9 cellular contexts compared by ENCODE assay signal in genomic region chr1:33346921-33347649, GRCh38. TPM values are rescaled to one million over a fixed set of nuclear protein-coding genes. Genes with fewer than 3 reads are reported as not detected.
DNase-seq lines count a peak whose midpoint lies in the region; ATAC-seq, FAIRE-seq and TF ChIP-seq lines count a peak whose summit lies in the region.
"Had no signal": no experiment of that assay in that cellular context is flagged by ENCODE, and none has a peak within 500 bp of the region (broad histone marks: within the 10 kb centered on the region; RNA-seq: fewer than 3 reads in every experiment).

No MANE protein-coding gene starts in this region.

- peaks cover 7% of the 10 kb centered on the region for H3K36me3 ChIP-seq in Panc1 (ENCODE audit: control insufficient read depth, insufficient read depth, low read length)
- no peaks in the 10 kb centered on the region for H3K36me3 ChIP-seq in urinary bladder (ENCODE audit: insufficient read depth)

- H3K4me1 Mint-ChIP-seq in dendritic cell treated with granulocyte-macrophage colony-stimulating factor and Interleukin-4, amounts not matched to agents 40 ng/mL and 50 ng/mL, for 4 days (ENCODE audit: low read depth): peaks cover 49% of the 10 kb centered on the region
- peaks cover 76% of the 10 kb centered on the region for H3K4me1 Mint-ChIP-seq in mesothelial cell of epicardium

- H3K4me3 ChIP-seq in Panc1 (ENCODE audit: low read depth in 2 of 2, low read length in 2 of 2): peak overlapping the region; percentile 81 to 90
- H3K4me3 ChIP-seq in urinary bladder (ENCODE audit: low read depth, low read length): peak overlapping the region; percentile 14

- H3K36me3 Mint-ChIP-seq in dendritic cell treated with granulocyte-macrophage colony-stimulating factor and Interleukin-4, amounts not matched to agents 40 ng/mL and 50 ng/mL, for 4 days (ENCODE audit: low read depth): peaks cover 30% of the 10 kb centered on the region
- no peaks in the 10 kb centered on the region for H3K36me3 Mint-ChIP-seq in mesothelial cell of epicardium

- peak overlapping the region; percentile 41 for H3K27ac Mint-ChIP-seq in dendritic cell treated with granulocyte-macrophage colony-stimulating factor and Interleukin-4, amounts not matched to agents 40 ng/mL and 50 ng/mL, for 4 days
- H3K27ac Mint-ChIP-seq in mesothelial cell of epicardium: peak overlapping the region; percentile 81

- TF ChIP-seq POLR2A in H54 (IDR thresholded peaks at IDR 0.05; ENCODE audit: low read depth, low read length): peak; percentile 47; the same call in 1 of the 2 replicates

- BruUV-seq in Panc1 (replicated peaks; lab: Mats Ljungman, UMichigan): TSS peak; percentile 76

- FAIRE-seq in H54 (lab: Jason Lieb, UNC): peak; percentile 89

- peaks cover 62% of the 10 kb centered on the region for H3K4me1 ChIP-seq in Panc1 (ENCODE audit: control insufficient read depth, insufficient read depth, low read length)
- H3K4me1 ChIP-seq in urinary bladder (ENCODE audit: insufficient read depth): peaks cover 3% of the 10 kb centered on the region

- H3K27me3 ChIP-seq in Panc1 (ENCODE audit: control insufficient read depth, insufficient read depth, low read length): no peaks in the 10 kb centered on the region

- peak overlapping the region; percentile 93 for H3K27ac ChIP-seq in Panc1 (ENCODE audit: low read length)
- H3K27ac ChIP-seq in urinary bladder (ENCODE audit: low read depth): peak overlapping the region; percentile 69

- H3K4me3 Mint-ChIP-seq in dendritic cell treated with granulocyte-macrophage colony-stimulating factor and Interleukin-4, amounts not matched to agents 40 ng/mL and 50 ng/mL, for 4 days: peak overlapping the region; percentile 62
- peak overlapping the region; percentile 70 for H3K4me3 Mint-ChIP-seq in mesothelial cell of epicardium

- intact Hi-C loops in Panc1 (cut with micrococcal nuclease; ENCODE audit: unreplicated experiment): no loop called here
- intact Hi-C loops in dendritic cell treated with granulocyte-macrophage colony-stimulating factor and Interleukin-4, amounts not matched to agents 40 ng/mL and 50 ng/mL, for 4 days (cut with micrococcal nuclease): no loop called here

- H3K27me3 Mint-ChIP-seq in dendritic cell treated with granulocyte-macrophage colony-stimulating factor and Interleukin-4, amounts not matched to agents 40 ng/mL and 50 ng/mL, for 4 days: no peaks in the 10 kb centered on the region
- H3K27me3 Mint-ChIP-seq in mesothelial cell of epicardium (ENCODE audit: low read depth): no peaks in the 10 kb centered on the region

- no peaks in the 10 kb centered on the region for H3K9me3 ChIP-seq in Panc1 (ENCODE audit: control insufficient read depth, insufficient read depth, low read depth, low read length)

- in situ Hi-C loops in Panc1 (cut with HindIII; ENCODE audit: low pct_unique_long_range_greater_than_20kb, low sequenced_read_pairs): no loop called here

- DNase-seq in H54 (ENCODE audit: insufficient read length, low spot score) (peak; percentile 92), Panc1 (ENCODE audit: low read depth, low spot score) (peak; percentile 96), mesothelial cell of epicardium (ENCODE audit: low spot score in 2 of 2, unreplicated experiment in 2 of 2) (no peak), middle frontal gyrus (ENCODE audit: extremely low spot score, low spot score) (no peak)
- no peak for DNase-seq in activated CD4-positive, CD25-positive, alpha-beta regulatory T cell treated with anti-CD3 and anti-CD28 coated beads, Interleukin-2, amount 50 U/mL, for 72 hours

- 19% methylated on average over 2 of the region's 2 CpGs for WGBS in urinary bladder

- POLR2A ChIA-PET in Panc1 (lab: Charles Lee): no interaction called here

- CTCF ChIA-PET in Panc1 (lab: Charles Lee): no interaction called here

- ATAC-seq in Panc1 (peak; percentile 29), GM19455 (IDR thresholded peaks at IDR 0.05; ENCODE audit: unreplicated experiment) (no peak)

- no peaks in the 10 kb centered on the region for H3K9me3 Mint-ChIP-seq in dendritic cell treated with granulocyte-macrophage colony-stimulating factor and Interleukin-4, amounts not matched to agents 40 ng/mL and 50 ng/mL, for 4 days
- H3K9me3 Mint-ChIP-seq in mesothelial cell of epicardium: no peaks in the 10 kb centered on the region

- TF ChIP-seq CTCF in Panc1 (IDR thresholded peaks at IDR 0.05) (no peak), mesothelial cell of epicardium (IDR thresholded peaks at IDR 0.05; ENCODE audit: unreplicated experiment) (no peak)

RNA-seq across cellular contexts. Expression of gene A3GALT2, which starts 26.2 kb away (rescaled TPM):
- total RNA-seq in Panc1 (2021; ENCODE audit: unreplicated experiment) (not detected), mesothelial cell of epicardium (0.51 to 0.58 TPM (median 0.52 TPM) in 3 replicates), urinary bladder (not detected)
- polyA plus RNA-seq in Panc1 (2012; ENCODE audit: insufficient read length): not detected
- not detected for polyA plus RNA-seq in urinary bladder
- total RNA-seq: activated CD8-positive, alpha-beta memory T cell treated with anti-CD3 and anti-CD28 coated beads for 36 hours had no signal

Comparison
In these comparisons a context has a peak if more than half of its experiments do, and no peak if none do; other contexts are left out.
1. DNase-seq: peak in H54 (single experiment) and Panc1 (single experiment); none in mesothelial cell of epicardium (0 of 2), middle frontal gyrus (single experiment) and activated CD4-positive, CD25-positive, alpha-beta regulatory T cell treated with anti-CD3 and anti-CD28 coated beads, Interleukin-2, amount 50 U/mL, for 72 hours (single experiment).